In genomic region chr1:112614460-112615065, GRCh38 we compare ENCODE assay signal across 8 cellular contexts. TPM values are rescaled to one million over a fixed set of nuclear protein-coding genes. Genes with fewer than 3 reads are reported as not detected.
DNase-seq lines count a peak whose midpoint lies in the region; ATAC-seq, FAIRE-seq and TF ChIP-seq lines count a peak whose summit lies in the region.

No MANE protein-coding gene starts in this region.

- H4K20me1 ChIP-seq in OCI-LY1 (ENCODE audit: insufficient read depth, low read length), result no peaks in the 10 kb centered on the region

- H3K9ac ChIP-seq in OCI-LY1 (ENCODE audit: low read length) (no peak overlapping the region), endodermal cell (ENCODE audit: extremely low read depth, low read length, poor library complexity, severe bottlenecking) (no peak overlapping the region)

- H3K79me2 ChIP-seq in OCI-LY1 (ENCODE audit: insufficient read depth, low read length), result no peaks in the 10 kb centered on the region

- H3K4me1 Mint-ChIP-seq in endodermal cell, result peaks cover 4% of the 10 kb centered on the region

- no peak for TF ChIP-seq EP300 in A549 (IDR thresholded peaks at IDR 0.05)

- peak; percentile 63 to 64 for TF ChIP-seq RAD21 in A549 (conservative IDR thresholded peaks at IDR 0.05 in 1 of 2, IDR thresholded peaks at IDR 0.05 in 1 of 2)

- H3K27ac ChIP-seq in A549 (no peak overlapping the region), OCI-LY1 (ENCODE audit: low read depth, low read length, poor library complexity, severe bottlenecking) (no peak overlapping the region), endodermal cell (ENCODE audit: low read depth, low read length) (no peak overlapping the region), small intestine (ENCODE audit: low read depth in 1 of 2, low read length in 1 of 2) (no peak overlapping the region)

- H3K27me3 ChIP-seq in OCI-LY1 (ENCODE audit: insufficient read depth, low read length), result no peaks in the 10 kb centered on the region
- no peaks in the 10 kb centered on the region for H3K27me3 ChIP-seq in endodermal cell (ENCODE audit: control insufficient read depth, insufficient read depth, low read length, poor library complexity, severe bottlenecking)
- H3K27me3 ChIP-seq in small intestine (ENCODE audit: control insufficient read depth in 2 of 2, insufficient read depth in 2 of 2, low read length in 2 of 2), result no peaks in the 10 kb centered on the region

- ATAC-seq in A549, result peak in 1 of 2 experiments; percentile 41; a peak in 2 of 6 replicates
- ATAC-seq in HG02884 (IDR thresholded peaks at IDR 0.05; ENCODE audit: unreplicated experiment), result no peak

- H3K4me3 ChIP-seq in A549, result no peak overlapping the region
- H3K4me3 ChIP-seq in OCI-LY1 (ENCODE audit: low read depth, low read length, poor library complexity, severe bottlenecking), result no peak overlapping the region
- H3K4me3 ChIP-seq in endodermal cell (ENCODE audit: low read length), result no peak overlapping the region
- no peak overlapping the region for H3K4me3 ChIP-seq in small intestine (ENCODE audit: low read depth in 1 of 2, low read length in 2 of 2)

- H3K4me2 ChIP-seq in A549 (no peak overlapping the region), OCI-LY1 (ENCODE audit: low read length) (no peak overlapping the region)

- H3K36me3 Mint-ChIP-seq in endodermal cell (ENCODE audit: low read depth), result peaks cover 50% of the 10 kb centered on the region

- H2AFZ ChIP-seq in OCI-LY1 (ENCODE audit: low read length), result no peak overlapping the region

- TF ChIP-seq CTCF in A549 (IDR thresholded peaks at IDR 0.05) (peak; percentile 55), GM10266 (IDR thresholded peaks at IDR 0.05; ENCODE audit: control insufficient read depth, insufficient read depth, low read depth, missing control alignments) (peak; percentile 45), OCI-LY1 (IDR thresholded peaks at IDR 0.05; ENCODE audit: low read length) (peak; percentile 70), endodermal cell (conservative IDR thresholded peaks at IDR 0.05) (peak; percentile 70)

- no peaks in the 10 kb centered on the region for H3F3A ChIP-seq in OCI-LY1 (ENCODE audit: insufficient read depth, low read length)

- POLR2A ChIA-PET in A549 (lab: Yijun Ruan, JAX), result no interaction called here

- peak in 1 of 2 experiments; percentile 48 for DNase-seq in A549 (ENCODE audit: low read depth in 1 of 2, low spot score in 1 of 2)
- no peak for DNase-seq in GM10266 (ENCODE audit: extremely low spot score)
- DNase-seq in endodermal cell, result peak; percentile 61
- DNase-seq in small intestine, result peak; percentile 35
- no peak for DNase-seq in activated CD8-positive, alpha-beta memory T cell treated with anti-CD3 and anti-CD28 coated beads, Interleukin-2, amount 50 U/mL, for 4 hours
- DNase-seq in NCI-H2081 treated with DMSO at 0.1 percent for 48 hours (lab: John Stamatoyannopoulos, UW), result no peak

- H3K4me3 Mint-ChIP-seq in endodermal cell, result no peak overlapping the region

- TF ChIP-seq POLR2A in A549 (IDR thresholded peaks at IDR 0.05; ENCODE audit: low read length), result no peak

- H3K27ac Mint-ChIP-seq in endodermal cell, result no peak overlapping the region

- 59% methylated on average over 6 of the region's 6 CpGs for WGBS in A549 (ENCODE audit: missing lambda C conversion rate)
- 79 to 85% methylated on average over 3 to 5 of the region's 6 CpGs for WGBS in endodermal cell (ENCODE audit: insufficient coverage in 1 of 2, insufficient read length in 1 of 2), 2 experiments
- 66 to 73% (median 67%) methylated on average over 6 of the region's 6 CpGs for WGBS in small intestine, 3 donors

- H3K27me3 Mint-ChIP-seq in endodermal cell (ENCODE audit: insufficient read depth), result no peaks in the 10 kb centered on the region

- H3K4me1 ChIP-seq in A549, result peaks cover 8% of the 10 kb centered on the region; the same call in 2 of the 3 replicates
- H3K4me1 ChIP-seq in OCI-LY1 (ENCODE audit: insufficient read depth, low read length, severe bottlenecking), result peaks cover 24% of the 10 kb centered on the region
- no peaks in the 10 kb centered on the region for H3K4me1 ChIP-seq in endodermal cell (ENCODE audit: control insufficient read depth, insufficient read depth, low read length)
- peaks cover 0 to 4% of the 10 kb centered on the region in 2 donors for H3K4me1 ChIP-seq in small intestine (ENCODE audit: control insufficient read depth in 2 of 2, insufficient read depth in 1 of 2, low read depth in 1 of 2, low read length in 1 of 2)

- no peaks in the 10 kb centered on the region for H3K9me2 ChIP-seq in OCI-LY1 (ENCODE audit: low read depth, low read length)

- H3K36me3 ChIP-seq in OCI-LY1 (ENCODE audit: insufficient read depth, low read length) (no peaks in the 10 kb centered on the region), endodermal cell (ENCODE audit: control insufficient read depth, insufficient read depth, low read length) (peaks cover 59% of the 10 kb centered on the region), small intestine (ENCODE audit: control insufficient read depth in 2 of 2, insufficient read depth in 2 of 2, low read length in 2 of 2) (peaks cover 4 to 5% of the 10 kb centered on the region in 2 donors)

- CTCF ChIA-PET in A549 (lab: Yijun Ruan, JAX), result interaction anchor here (0.6 to 5.1 kb wide), 17 partner anchors 20 to 284 kb away, joined by 3 to 32 read pairs (median 3); no protein-coding TSS in a partner anchor

- H3K9me3 ChIP-seq in A549 (no peaks in the 10 kb centered on the region), OCI-LY1 (ENCODE audit: low read length) (no peaks in the 10 kb centered on the region), endodermal cell (ENCODE audit: control insufficient read depth, low read length) (no peaks in the 10 kb centered on the region), small intestine (ENCODE audit: control insufficient read depth, low read depth) (no peaks in the 10 kb centered on the region)

- no peaks in the 10 kb centered on the region for H3K9me3 Mint-ChIP-seq in endodermal cell

- FAIRE-seq in A549 (lab: Jason Lieb, UNC) (no peak), small intestine (lab: Jason Lieb, UNC) (no peak)

TF ChIP-seq in A549, 52 proteins besides CTCF, POLR2A, EP300 and RAD21:
- TF ChIP-seq SMC3 (IDR thresholded peaks at IDR 0.05) (peak; percentile 42; the same call in 2 of the 3 replicates), HOXA7 (CRISPR knock-in tag; IDR thresholded peaks at IDR 0.05) (no peak)

RNA-seq across cellular contexts. Expression of gene ST7L, which starts 4.4 kb away (rescaled TPM):
- polyA plus RNA-seq in A549 (2011; rRNA removed), result 10.5 and 12.0 TPM in 2 replicates
- 6.5 and 7.0 TPM in 2 replicates for polyA plus RNA-seq in A549 (2012; cell fraction: cytosol; rRNA removed)
- 5.9 and 8.8 TPM in 2 replicates for polyA plus RNA-seq in A549 (2012; cell fraction: nucleus; rRNA removed)
- polyA plus RNA-seq in A549 (2017; fragmentation: RNase III; extraction: RNeasy Plus Mini Kit Qiagen cat#74134 plus additional on column Dnase treatment), result 10.2 to 10.8 TPM (median 10.3 TPM) in 3 replicates
- polyA minus RNA-seq in A549 (2011; rRNA and poly(A)+ RNA removed), result 8.4 and 10.0 TPM in 2 replicates
- total RNA-seq in endodermal cell, result 10 to 100 TPM; 18.0 to 18.2 TPM
- 20.1 TPM for polyA plus RNA-seq in endodermal cell (2013, experiment 1 of 2)
- polyA plus RNA-seq in endodermal cell (2013, experiment 2 of 2), result 18.2 TPM
- 10 to 100 TPM in 2 of 3 donors, 1 to 10 TPM in 1; 6.3 to 17.0 (median 10.1) TPM for polyA plus RNA-seq in small intestine

RNA-seq across cellular contexts. Expression of gene CAPZA1, which starts 5.1 kb away (rescaled TPM):
- polyA plus RNA-seq in A549 (2011; rRNA removed) (99.7 and 136 TPM in 2 replicates), A549 (2017; fragmentation: RNase III; extraction: RNeasy Plus Mini Kit Qiagen cat#74134 plus additional on column Dnase treatment) (103 to 109 TPM (median 104 TPM) in 3 replicates), small intestine (100 to 1,000 TPM in 1 of 3 donors, 10 to 100 TPM in 2; 76.2 to 106 (median 78.4) TPM)
- polyA plus RNA-seq in A549 (2012; cell fraction: cytosol; rRNA removed), result 29.1 and 30.9 TPM in 2 replicates
- 12.3 and 19.4 TPM in 2 replicates for polyA plus RNA-seq in A549 (2012; cell fraction: nucleus; rRNA removed)
- 57.6 and 78.2 TPM in 2 replicates for polyA minus RNA-seq in A549 (2011; rRNA and poly(A)+ RNA removed)
- 100 to 1,000 TPM; 111 to 122 TPM for total RNA-seq in endodermal cell
- 119 TPM for polyA plus RNA-seq in endodermal cell (2013, experiment 1 of 2)
- 112 TPM for polyA plus RNA-seq in endodermal cell (2013, experiment 2 of 2)

RNA-seq across cellular contexts. Expression of gene MOV10, which starts 59.9 kb away (rescaled TPM):
- polyA plus RNA-seq in A549 (2011; rRNA removed) (27.3 and 28.3 TPM in 2 replicates), A549 (2017; fragmentation: RNase III; extraction: RNeasy Plus Mini Kit Qiagen cat#74134 plus additional on column Dnase treatment) (34.5 to 37.4 TPM (median 37.3 TPM) in 3 replicates), small intestine (100 to 1,000 TPM in 1 of 3 donors, 10 to 100 TPM in 2; 53.2 to 222 (median 92.4) TPM)
- polyA plus RNA-seq in A549 (2012; cell fraction: cytosol; rRNA removed), result 40.0 and 41.3 TPM in 2 replicates
- polyA plus RNA-seq in A549 (2012; cell fraction: nucleus; rRNA removed), result 198 and 206 TPM in 2 replicates
- 52.7 and 57.7 TPM in 2 replicates for polyA minus RNA-seq in A549 (2011; rRNA and poly(A)+ RNA removed)
- 100 to 1,000 TPM; 113 to 124 TPM for total RNA-seq in endodermal cell
- polyA plus RNA-seq in endodermal cell (2013, experiment 1 of 2), result 47.9 TPM
- polyA plus RNA-seq in endodermal cell (2013, experiment 2 of 2), result 41.0 TPM

Comparison
In these comparisons a context has a peak if more than half of its experiments do, and no peak if none do; other contexts are left out.
1. DNase-seq: peak in endodermal cell (single experiment) and small intestine (single experiment); none in GM10266 (single experiment), activated CD8-positive, alpha-beta memory T cell treated with anti-CD3 and anti-CD28 coated beads, Interleukin-2, amount 50 U/mL, for 4 hours (single experiment) and NCI-H2081 treated with DMSO at 0.1 percent for 48 hours (single experiment).
2. Peak in every context shown above with its lines, with median percentiles within 50 percentile points of each other: CTCF ChIP-seq.